ENCODE assay signal across 24 cellular contexts in the genomic region with DNA sequence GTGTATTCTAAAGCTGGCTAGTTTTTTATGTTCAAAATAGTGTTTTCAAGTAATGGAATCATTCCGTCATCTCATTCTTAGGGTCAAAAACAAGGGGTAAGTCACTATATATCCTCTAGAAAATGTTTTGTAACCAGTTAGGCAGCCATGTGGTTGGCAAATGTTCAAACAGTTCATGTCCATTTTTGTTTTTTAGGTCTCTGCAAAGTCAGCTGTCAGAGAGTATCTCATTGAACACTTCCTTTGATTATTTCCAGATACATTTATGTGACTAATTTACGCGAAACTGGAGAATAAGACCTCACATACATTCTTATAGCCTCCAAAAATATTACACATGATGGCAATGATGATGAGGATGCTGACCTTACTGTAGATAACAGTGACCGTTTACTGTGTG. TPM values are rescaled to one million over a fixed set of nuclear protein-coding genes. Genes with fewer than 3 reads are reported as not detected.
DNase-seq lines count a peak whose midpoint lies in the region; ATAC-seq and TF ChIP-seq lines count a peak whose summit lies in the region.
"Had no signal": no experiment of that assay in that cellular context is flagged by ENCODE, and none has a peak within 500 bp of the region (broad histone marks: within the 10 kb centered on the region; RNA-seq: fewer than 3 reads in every experiment).

No MANE protein-coding gene starts in this region.

- no peak overlapping the region for H3K4me3 ChIP-seq in fibroblast of pulmonary artery (replicated peaks; ENCODE audit: low read depth, low read length)
- H3K4me3 ChIP-seq in PC-3 (ENCODE audit: low read length): no peak overlapping the region

- POLR2A ChIA-PET in PC-3 (lab: Charles Lee; ENCODE audit: unreplicated experiment): no interaction called here

- no peak overlapping the region for H3K4me3 Mint-ChIP-seq in osteocyte (ENCODE audit: unreplicated experiment)
- H3K4me3 Mint-ChIP-seq: activated B cell treated with CpG ODN at 0.5 μM for 24 hours; CD14-positive monocyte; central memory CD8-positive, alpha-beta T cell; natural killer cell had no signal

- H3K79me2 ChIP-seq in PC-3 (ENCODE audit: low read length): peaks cover 95% of the 10 kb centered on the region

- no peaks in the 10 kb centered on the region for H3K27me3 Mint-ChIP-seq in osteocyte (ENCODE audit: unreplicated experiment)
- H3K27me3 Mint-ChIP-seq: activated B cell treated with CpG ODN at 0.5 μM for 24 hours had no signal

- peaks cover 18% of the 10 kb centered on the region for H3F3A ChIP-seq in PC-3 (ENCODE audit: low read length, unreplicated experiment)

- H3K27ac ChIP-seq in PC-3 (ENCODE audit: low read length): no peak overlapping the region
- H3K27ac ChIP-seq: parathyroid adenoma had no signal

- TF ChIP-seq CTCF in fibroblast of pulmonary artery (IDR thresholded peaks at IDR 0.05; ENCODE audit: low read length, missing control alignments) (no peak), osteocyte (IDR thresholded peaks at IDR 0.05) (no peak), PC-3 (conservative IDR thresholded peaks at IDR 0.05; ENCODE audit: low read depth, low read length) (no peak)

- H3K9ac ChIP-seq in PC-3 (ENCODE audit: low read length): no peak overlapping the region
- H3K9ac ChIP-seq: parathyroid adenoma had no signal

- CTCF ChIA-PET in PC-3 (lab: Charles Lee): no interaction called here

- DNase-seq in EL (peak; percentile 45), fibroblast of pulmonary artery (ENCODE audit: low read depth) (peak; percentile 65), osteocyte (ENCODE audit: extremely low spot score, unreplicated experiment) (no peak), NCI-H1092 treated with DMSO at 0.1 percent for 48 hours (lab: John Stamatoyannopoulos, UW) (no peak), PC-3 (no peak)
- DNase-seq: activated B cell treated with CpG ODN at 0.5 μM for 24 hours; activated CD4-positive, alpha-beta T cell treated with anti-CD3 and anti-CD28 coated beads, Interleukin-2, amount 50 U/mL, for 48 hours; activated effector memory CD4-positive, alpha-beta T cell treated with anti-CD3 and anti-CD28 coated beads, Interleukin-2, amount 50 U/mL, for 16 hours; kidney glomerular epithelial cell; mesendoderm; MM.1S; natural killer cell; NCI-H1436 treated with DMSO at 0.1 percent for 48 hours; NCI-H510A treated with DMSO at 0.1 percent for 48 hours; RPMI8226; substantia nigra; T-helper 9 cell had no signal

- no peaks in the 10 kb centered on the region for H3K27me3 ChIP-seq in PC-3 (ENCODE audit: low read length)

- no peaks in the 10 kb centered on the region for H3K9me2 ChIP-seq in PC-3 (replicated peaks; ENCODE audit: low read length)

- no peak overlapping the region for H2AFZ ChIP-seq in PC-3 (ENCODE audit: low read length)
- H2AFZ ChIP-seq: parathyroid adenoma had no signal

- H3K27ac Mint-ChIP-seq in osteocyte (ENCODE audit: unreplicated experiment): peak overlapping the region; percentile 84
- H3K27ac Mint-ChIP-seq: activated B cell treated with CpG ODN at 0.5 μM for 24 hours, CD14-positive monocyte, natural killer cell had no signal

- H4K20me1 ChIP-seq in PC-3 (ENCODE audit: low read length): peaks cover 19% of the 10 kb centered on the region; the same call in 1 of the 2 replicates

- H3K9me3 Mint-ChIP-seq in osteocyte (ENCODE audit: unreplicated experiment): no peaks in the 10 kb centered on the region
- H3K9me3 Mint-ChIP-seq: activated B cell treated with CpG ODN at 0.5 μM for 24 hours; CD14-positive monocyte; central memory CD8-positive, alpha-beta T cell; natural killer cell had no signal

- H3K4me1 Mint-ChIP-seq in osteocyte (ENCODE audit: unreplicated experiment): peaks cover 84% of the 10 kb centered on the region
- H3K4me1 Mint-ChIP-seq: central memory CD8-positive, alpha-beta T cell had no signal

- H3K36me3 ChIP-seq in PC-3 (ENCODE audit: low read depth, low read length): peaks cover 12% of the 10 kb centered on the region; the same call in 1 of the 2 replicates

- no peaks in the 10 kb centered on the region for H3K9me3 ChIP-seq in PC-3 (ENCODE audit: low read length)

- intact Hi-C loops in PC-3 (cut with micrococcal nuclease): no loop called here

- H3K4me1 ChIP-seq in PC-3 (ENCODE audit: insufficient read depth, low read length): peaks cover 59% of the 10 kb centered on the region
- H3K4me1 ChIP-seq: parathyroid adenoma had no signal

- no peaks in the 10 kb centered on the region for H3K36me3 Mint-ChIP-seq in osteocyte (ENCODE audit: unreplicated experiment)
- H3K36me3 Mint-ChIP-seq: natural killer cell had no signal

- no TSS peak for BruUV-seq in PC-3 (replicated peaks; lab: Mats Ljungman, UMichigan)

- ATAC-seq in SK-N-SH treated with all-trans-retinoic acid at 6 μM for 48 hours (peak; percentile 2; the same call in 1 of the 3 replicates), PC-3 (no peak), GM18858 (IDR thresholded peaks at IDR 0.05; ENCODE audit: unreplicated experiment) (no peak), GM21576 (IDR thresholded peaks at IDR 0.05; ENCODE audit: unreplicated experiment) (no peak)
- ATAC-seq: natural killer cell, sciatic nerve had no signal

- no peak overlapping the region for H3K4me2 ChIP-seq in PC-3 (ENCODE audit: low read length)

TF ChIP-seq in SK-N-SH treated with all-trans-retinoic acid at 6 μM for 48 hours, 23 proteins besides CTCF, POLR2A, EP300 and RAD21:
- 0 out of 2 replicates have a peak, but pooled peaks have one; percentile 12 for TF ChIP-seq ISL1 (CRISPR knock-in tag; IDR thresholded peaks at IDR 0.05)
- peak; percentile 46; the same call in 1 of the 2 replicates for TF ChIP-seq TOX (CRISPR knock-in tag; IDR thresholded peaks at IDR 0.05; ENCODE audit: borderline replicate concordance)
- TF ChIP-seq, protein P1, sequence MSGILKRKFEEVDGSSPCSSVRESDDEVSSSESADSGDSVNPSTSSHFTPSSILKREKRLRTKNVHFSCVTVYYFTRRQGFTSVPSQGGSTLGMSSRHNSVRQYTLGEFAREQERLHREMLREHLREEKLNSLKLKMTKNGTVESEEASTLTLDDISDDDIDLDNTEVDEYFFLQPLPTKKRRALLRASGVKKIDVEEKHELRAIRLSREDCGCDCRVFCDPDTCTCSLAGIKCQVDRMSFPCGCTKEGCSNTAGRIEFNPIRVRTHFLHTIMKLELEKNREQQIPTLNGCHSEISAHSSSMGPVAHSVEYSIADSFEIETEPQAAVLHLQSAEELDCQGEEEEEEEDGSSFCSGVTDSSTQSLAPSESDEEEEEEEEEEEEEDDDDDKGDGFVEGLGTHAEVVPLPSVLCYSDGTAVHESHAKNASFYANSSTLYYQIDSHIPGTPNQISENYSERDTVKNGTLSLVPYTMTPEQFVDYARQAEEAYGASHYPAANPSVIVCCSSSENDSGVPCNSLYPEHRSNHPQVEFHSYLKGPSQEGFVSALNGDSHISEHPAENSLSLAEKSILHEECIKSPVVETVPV (CRISPR knock-in tag; IDR thresholded peaks at IDR 0.05): no peak

RNA-seq across cellular contexts. Expression of a gene that starts 50.4 kb away (rescaled TPM):
- total RNA-seq in osteocyte (336 and 341 TPM in 2 replicates), PC-3 (2014; rRNA removed) (211 and 271 TPM in 2 replicates)

Comparison
In these comparisons a context has a peak if more than half of its experiments do, and no peak if none do; other contexts are left out.
1. DNase-seq: peak in EL (single experiment) and fibroblast of pulmonary artery (single experiment); none in osteocyte (single experiment), NCI-H1092 treated with DMSO at 0.1 percent for 48 hours (single experiment) and PC-3 (single experiment).